Comparison of ENCODE assay signal across 8 cellular contexts in the genomic region with DNA sequence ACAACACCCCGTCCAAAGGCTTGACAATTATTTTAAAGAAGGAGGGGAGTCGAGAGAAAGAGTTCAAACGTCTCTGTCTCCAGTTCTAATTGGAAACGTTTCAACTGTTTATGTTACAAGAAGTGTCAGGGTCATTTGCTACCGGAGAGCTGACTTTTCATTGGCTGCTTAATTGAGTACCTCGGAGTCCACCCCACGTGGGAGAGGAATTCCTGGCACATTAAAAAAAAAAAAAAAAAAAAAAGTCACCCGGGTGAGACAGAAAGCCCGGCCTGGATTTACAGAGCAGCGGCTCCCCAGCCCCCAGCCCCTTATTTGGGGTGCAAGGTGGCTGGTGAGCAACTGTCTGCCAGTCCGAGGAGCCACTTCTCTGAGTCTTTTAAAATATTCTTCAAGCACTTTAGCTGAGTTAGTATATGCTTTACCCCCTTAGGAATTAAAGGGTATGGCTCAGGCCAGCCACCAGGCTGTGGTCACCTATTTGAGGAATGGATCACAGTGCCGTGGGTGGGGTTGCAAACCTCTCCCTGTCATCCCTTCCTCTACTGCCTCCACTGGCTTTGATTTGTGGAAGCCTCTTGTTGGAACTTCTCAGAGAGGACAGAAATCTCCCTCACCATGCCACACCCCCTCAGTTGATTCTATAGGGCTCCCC. TPM values are rescaled to one million over a fixed set of nuclear protein-coding genes. Genes with fewer than 3 reads are reported as not detected.
DNase-seq lines count a peak whose midpoint lies in the region; ATAC-seq and TF ChIP-seq lines count a peak whose summit lies in the region.

No MANE protein-coding gene starts in this region.

- H3K9me3 Mint-ChIP-seq in brain, result peaks cover 0 to 9% (median 3%) of the 10 kb centered on the region in 5 experiments
- no peaks in the 10 kb centered on the region for H3K9me3 Mint-ChIP-seq in activated T-helper 2 cell treated with anti-CD3 and anti-CD28 coated beads, Interferon-gamma antibody, Interleukin-2, Interleukin-4, amounts not matched to agents 10 μg/mL and 5 μg/mL and 100 μg/mL, durations not matched to agents 14 hours and 24 hours and 36 hours

- H3K4me3 Mint-ChIP-seq in brain, result peak overlapping the region; percentile 93 to 96 (median 94)
- no peak overlapping the region for H3K4me3 Mint-ChIP-seq in activated T-helper 2 cell treated with anti-CD3 and anti-CD28 coated beads, Interferon-gamma antibody, Interleukin-2, Interleukin-4, amounts not matched to agents 10 μg/mL and 5 μg/mL and 100 μg/mL, durations not matched to agents 14 hours and 24 hours and 36 hours (ENCODE audit: low read depth)

- peaks cover 52% of the 10 kb centered on the region for H3K4me1 Mint-ChIP-seq in brain
- peaks cover 26% of the 10 kb centered on the region for H3K4me1 Mint-ChIP-seq in activated T-helper 2 cell treated with anti-CD3 and anti-CD28 coated beads, Interferon-gamma antibody, Interleukin-2, Interleukin-4, amounts not matched to agents 10 μg/mL and 5 μg/mL and 100 μg/mL, durations not matched to agents 14 hours and 24 hours and 36 hours (ENCODE audit: low read depth)

- no peak for TF ChIP-seq CTCF in brain (conservative IDR thresholded peaks at IDR 0.05)
- no peak for TF ChIP-seq CTCF in omental fat pad (IDR thresholded peaks at IDR 0.05)

- no peaks in the 10 kb centered on the region for H3K36me3 Mint-ChIP-seq in brain
- H3K36me3 Mint-ChIP-seq in activated T-helper 2 cell treated with anti-CD3 and anti-CD28 coated beads, Interferon-gamma antibody, Interleukin-2, Interleukin-4, amounts not matched to agents 10 μg/mL and 5 μg/mL and 100 μg/mL, durations not matched to agents 14 hours and 24 hours and 36 hours (ENCODE audit: low read depth), result peaks cover under 1% of the 10 kb centered on the region

- DNase-seq in A172 (ENCODE audit: low spot score) (peak; percentile 49), HS-5 (ENCODE audit: low read depth) (peak; percentile 34), NCI-H510A treated with DMSO at 0.1 percent for 48 hours (lab: John Stamatoyannopoulos, UW) (peak; percentile 76), kidney tubule cell (ENCODE audit: low spot score) (peak; percentile 81), omental fat pad (ENCODE audit: low spot score) (no peak)
- DNase-seq in activated T-helper 2 cell treated with anti-CD3 and anti-CD28 coated beads, Interferon-gamma antibody, Interleukin-2, Interleukin-4, amounts not matched to agents 10 μg/mL and 5 μg/mL and 100 μg/mL, durations not matched to agents 14 hours and 24 hours and 36 hours (ENCODE audit: low spot score), result no peak

- H3K27ac Mint-ChIP-seq in brain, result peak overlapping the region in 4 of 5 experiments; percentile 21 to 100 (median 91)
- no peak overlapping the region for H3K27ac Mint-ChIP-seq in activated T-helper 2 cell treated with anti-CD3 and anti-CD28 coated beads, Interferon-gamma antibody, Interleukin-2, Interleukin-4, amounts not matched to agents 10 μg/mL and 5 μg/mL and 100 μg/mL, durations not matched to agents 14 hours and 24 hours and 36 hours

- H3K27me3 Mint-ChIP-seq in brain, result peaks cover 35% of the 10 kb centered on the region
- peaks cover 54% of the 10 kb centered on the region for H3K27me3 Mint-ChIP-seq in activated T-helper 2 cell treated with anti-CD3 and anti-CD28 coated beads, Interferon-gamma antibody, Interleukin-2, Interleukin-4, amounts not matched to agents 10 μg/mL and 5 μg/mL and 100 μg/mL, durations not matched to agents 14 hours and 24 hours and 36 hours (ENCODE audit: low read depth)

- ATAC-seq in omental fat pad (ENCODE audit: low FRiP score), result no peak
- ATAC-seq in GM19328 (IDR thresholded peaks at IDR 0.05; ENCODE audit: unreplicated experiment), result no peak

- intact Hi-C loops in activated T-helper 2 cell treated with anti-CD3 and anti-CD28 coated beads, Interferon-gamma antibody, Interleukin-2, Interleukin-4, amounts not matched to agents 10 μg/mL and 5 μg/mL and 100 μg/mL, durations not matched to agents 14 hours and 24 hours and 36 hours (cut with micrococcal nuclease), result no loop called here

RNA-seq across cellular contexts. Expression of a gene that starts 3.9 kb away (rescaled TPM):
- 0.10 and 0.59 TPM in 2 replicates for total RNA-seq in A172 (2014; rRNA removed; shearing (Covaris generic))
- polyA plus RNA-seq in brain (ENCODE audit: insufficient read depth, low read depth, low replicate concordance), result 15.7 TPM
- total RNA-seq in omental fat pad, result 100 to 1,000 TPM in 2 of 4 donors, 10 to 100 TPM in 2; 44.0 to 159 (median 78.8) TPM
- 94.6 and 102 TPM in 2 replicates for total RNA-seq in activated T-helper 2 cell treated with anti-CD3 and anti-CD28 coated beads, Interferon-gamma antibody, Interleukin-2, Interleukin-4, amounts not matched to agents 10 μg/mL and 5 μg/mL and 100 μg/mL, durations not matched to agents 14 hours and 24 hours and 36 hours

Comparison
In these comparisons a context has a peak if more than half of its experiments do, and no peak if none do; other contexts are left out.
1. DNase-seq: peak in A172 (single experiment), HS-5 (single experiment), NCI-H510A treated with DMSO at 0.1 percent for 48 hours (single experiment) and kidney tubule cell (single experiment); none in omental fat pad (single experiment) and activated T-helper 2 cell treated with anti-CD3 and anti-CD28 coated beads, Interferon-gamma antibody, Interleukin-2, Interleukin-4, amounts not matched to agents 10 μg/mL and 5 μg/mL and 100 μg/mL, durations not matched to agents 14 hours and 24 hours and 36 hours (single experiment).
2. RNA of a gene that starts 3.9 kb away (total RNA-seq): 44.0 to 159 TPM in omental fat pad and 94.6 to 102 TPM in activated T-helper 2 cell treated with anti-CD3 and anti-CD28 coated beads, Interferon-gamma antibody, Interleukin-2, Interleukin-4, amounts not matched to agents 10 μg/mL and 5 μg/mL and 100 μg/mL, durations not matched to agents 14 hours and 24 hours and 36 hours; 0.10 to 0.59 TPM in A172; every median in the first group is over 10 times any median in the second.